ENCODE assay signal across 10 cellular contexts in the genomic region with DNA sequence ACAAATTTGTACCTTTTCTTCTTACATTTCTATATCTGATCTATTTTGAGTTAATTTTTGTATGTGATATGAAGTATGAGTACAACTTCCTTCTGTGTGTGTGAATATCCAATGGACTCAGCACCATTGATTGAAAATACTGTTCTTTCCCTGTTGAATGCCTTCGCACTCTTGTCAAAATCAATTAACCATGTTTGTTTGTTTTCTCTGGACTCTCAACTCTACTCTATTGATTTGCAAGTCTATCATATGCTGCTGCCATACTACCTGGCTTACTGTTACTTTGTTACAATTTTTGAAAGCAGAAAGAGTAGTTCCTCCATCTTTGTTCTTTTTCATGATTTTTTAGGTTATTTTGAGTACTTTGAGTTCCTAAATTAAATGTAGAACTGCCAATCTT.
"Had no signal": no experiment of that assay in that cellular context is flagged by ENCODE, and none has a peak within 500 bp of the region (broad histone marks: within the 10 kb centered on the region; RNA-seq: fewer than 3 reads in every experiment).

No MANE protein-coding gene starts in this region.

- DNase-seq: GM23248, GOT3, H7, H9, HCEC 1CT, HFFc6 had no signal

- H3K9me3 Mint-ChIP-seq: GM23338, H9 had no signal

- H3K4me3 Mint-ChIP-seq: GM23338, H9, HFFc6 had no signal

- H3K4me3 ChIP-seq: GM23248, GM23338, HAP-1 had no signal

- H3K4me2 ChIP-seq: GM23338 had no signal

- H3K36me3 ChIP-seq: HAP-1 had no signal

- H3K27ac Mint-ChIP-seq: GM23338, H9, HFFc6 had no signal

- FAIRE-seq: H1 had no signal

- H3K9ac ChIP-seq: GM23248 had no signal

- H2AFZ ChIP-seq: GM23248, GM23338 had no signal

- H3K9me3 ChIP-seq: HAP-1 had no signal

- ATAC-seq: GM23338, HCT116 had no signal

- H3K27ac ChIP-seq: GM23248 had no signal
